Comparison of ENCODE assay signal across 12 cellular contexts in genomic region chr9:134358026-134358967, GRCh38. TPM values are rescaled to one million over a fixed set of nuclear protein-coding genes. Genes with fewer than 3 reads are reported as not detected.
DNase-seq lines count a peak whose midpoint lies in the region; ATAC-seq and TF ChIP-seq lines count a peak whose summit lies in the region.
"Had no signal": no experiment of that assay in that cellular context is flagged by ENCODE, and none has a peak within 500 bp of the region (broad histone marks: within the 10 kb centered on the region; RNA-seq: fewer than 3 reads in every experiment).

No MANE protein-coding gene starts in this region.

- TF ChIP-seq CTCF in 22Rv1 (IDR thresholded peaks at IDR 0.05) (no peak), IMR-90 (conservative IDR thresholded peaks at IDR 0.05; ENCODE audit: low read depth, low read length) (no peak), brain (conservative IDR thresholded peaks at IDR 0.05) (no peak), lung (IDR thresholded peaks at IDR 0.05; ENCODE audit: control extremely low read depth, extremely low read depth) (no peak), tibial artery (IDR thresholded peaks at IDR 0.05) (no peak)

- H3K23ac ChIP-seq in IMR-90 (ENCODE audit: low read depth, low read length) = no peak overlapping the region

- H3K36me3 Mint-ChIP-seq in brain = no peaks in the 10 kb centered on the region

- H4K91ac ChIP-seq in IMR-90 (ENCODE audit: insufficient read depth, low read depth, low read length) = no peak overlapping the region

- H4K5ac ChIP-seq in IMR-90 (ENCODE audit: low read depth, low read length) = no peak overlapping the region

- DNase-seq in IMR-90 (peak; percentile 21), lung (ENCODE audit: low spot score) (peak; percentile 59), islet precursor cell (no peak), tibial artery (no peak)
- DNase-seq: MM.1S; stimulated activated CD4-positive, alpha-beta T cell treated with anti-CD3 and anti-CD28 coated beads, Interleukin-4, amount 100 ng/mL, for 1 hour had no signal

- no peak overlapping the region for H4K8ac ChIP-seq in IMR-90 (ENCODE audit: low read depth in 2 of 2, low read length in 2 of 2)

- no peak overlapping the region for H2BK5ac ChIP-seq in IMR-90 (ENCODE audit: low read depth, low read length, poor library complexity, severe bottlenecking)

- peaks cover 8% of the 10 kb centered on the region; the same call in 1 of the 2 replicates for H3K4me1 ChIP-seq in IMR-90 (ENCODE audit: control insufficient read depth, insufficient read depth, low read length)
- peaks cover 20 to 66% of the 10 kb centered on the region in 2 donors for H3K4me1 ChIP-seq in lung (ENCODE audit: control insufficient read depth in 2 of 2, insufficient read depth in 2 of 2, low read length in 2 of 2)
- H3K4me1 ChIP-seq in tibial artery = peaks cover 0 to 100% (median 58%) of the 10 kb centered on the region in 4 donors
- H3K4me1 ChIP-seq: SJSA1 had no signal

- H2BK120ac ChIP-seq in IMR-90 (ENCODE audit: low read depth, low read length) = no peak overlapping the region

- in situ Hi-C loops in IMR-90 (cut with MboI; ENCODE audit: low sequenced_read_pairs) = no loop called here

- ATAC-seq in IMR-90 (ENCODE audit: low read depth) (peak; percentile 57), lung (ENCODE audit: insufficient read depth, low FRiP score) (no peak), GM21447 (IDR thresholded peaks at IDR 0.05; ENCODE audit: unreplicated experiment) (no peak), GM21360 (IDR thresholded peaks at IDR 0.05; ENCODE audit: unreplicated experiment) (no peak)

- H2AFZ ChIP-seq in IMR-90 (replicated peaks; ENCODE audit: low read length, poor library complexity) = peak overlapping the region; percentile 32

- 96% methylated on average over 14 of the region's 25 CpGs; no CpG with 5 or more reads in 1 of the 2 experiments for WGBS in IMR-90 (ENCODE audit: extremely low coverage in 2 of 2, insufficient read length in 1 of 2), 2 experiments
- WGBS in lung, 2 donors = 69% methylated on average over 25 of the region's 25 CpGs

- dilution Hi-C loops in IMR-90 (cut with HindIII; ENCODE audit: low sequenced_read_pairs, unreplicated experiment) = no loop called here

- H3K4me3 Mint-ChIP-seq in brain = no peak overlapping the region

- H3K27ac ChIP-seq in 22Rv1 (peak overlapping the region; percentile 46), IMR-90 (ENCODE audit: insufficient read depth, low read length) (no peak overlapping the region), lung (ENCODE audit: low read depth in 1 of 2, low read length in 1 of 2) (peak overlapping the region in 1 of 2 donors; percentile 12), tibial artery (peak overlapping the region in 1 of 2 donors; percentile 33)
- H3K27ac ChIP-seq: SJSA1 had no signal

- CTCF ChIA-PET in IMR-90 (lab: Yijun Ruan, JAX) = no interaction called here

- H3K27me3 ChIP-seq in IMR-90 (ENCODE audit: control insufficient read depth, insufficient read depth, low read length) = no peaks in the 10 kb centered on the region
- H3K27me3 ChIP-seq in lung (ENCODE audit: control insufficient read depth, insufficient read depth) = no peaks in the 10 kb centered on the region
- no peaks in the 10 kb centered on the region for H3K27me3 ChIP-seq in tibial artery
- H3K27me3 ChIP-seq: SJSA1, uterus had no signal

- POLR2A ChIA-PET in IMR-90 (lab: Charles Lee; ENCODE audit: unreplicated experiment) = no interaction called here

- peaks cover 45% of the 10 kb centered on the region for H3K4me1 Mint-ChIP-seq in brain

- H3K9me3 ChIP-seq in IMR-90 (ENCODE audit: control insufficient read depth, insufficient read depth, low read length) (no peaks in the 10 kb centered on the region), lung (ENCODE audit: control insufficient read depth in 2 of 2, insufficient read depth in 1 of 2, low read length in 1 of 2) (no peaks in the 10 kb centered on the region), tibial artery (no peaks in the 10 kb centered on the region)
- H3K9me3 ChIP-seq: SJSA1, uterus had no signal

- no peak overlapping the region for H3K14ac ChIP-seq in IMR-90 (replicated peaks; ENCODE audit: low read depth, low read length)

- H3K36me3 ChIP-seq in IMR-90 (ENCODE audit: control insufficient read depth, insufficient read depth, low read length) (no peaks in the 10 kb centered on the region), lung (ENCODE audit: control insufficient read depth in 2 of 2, insufficient read depth in 2 of 2, low read length in 2 of 2) (peaks cover 0 to 2% of the 10 kb centered on the region in 2 donors), tibial artery (no peaks in the 10 kb centered on the region)
- H3K36me3 ChIP-seq: SJSA1, uterus had no signal

- peak overlapping the region in 4 of 5 experiments; percentile 57 to 88 (median 79) for H3K27ac Mint-ChIP-seq in brain

- no peak overlapping the region for H2AK9ac ChIP-seq in IMR-90 (replicated peaks; ENCODE audit: low read depth, low read length, poor library complexity)

- no peak overlapping the region for H2BK20ac ChIP-seq in IMR-90 (ENCODE audit: low read depth, low read length)

- no peak overlapping the region for H3K56ac ChIP-seq in IMR-90 (ENCODE audit: extremely low read depth, insufficient read depth, low read length)

- TF ChIP-seq POLR2A in IMR-90 (IDR thresholded peaks at IDR 0.05; ENCODE audit: low read depth, low read length) = no peak

- H3K9me3 Mint-ChIP-seq in brain = no peaks in the 10 kb centered on the region

- TF ChIP-seq RAD21 in IMR-90 (IDR thresholded peaks at IDR 0.05; ENCODE audit: low read length) = no peak

- H4K20me1 ChIP-seq in IMR-90 (ENCODE audit: insufficient read depth, low read length) = peaks cover 100% of the 10 kb centered on the region

- no TSS peak for BruUV-seq in IMR-90 (replicated peaks; lab: Mats Ljungman, UMichigan)

- H3K27me3 Mint-ChIP-seq in brain = no peaks in the 10 kb centered on the region

- intact Hi-C loops in IMR-90 (cut with micrococcal nuclease) (no loop called here), tibial artery (cut with DNase I; ENCODE audit: low total_unique reads) (no loop called here)

- no peak overlapping the region for H3K4ac ChIP-seq in IMR-90 (ENCODE audit: low read depth, low read length)

- no peak overlapping the region for H2AK5ac ChIP-seq in IMR-90 (ENCODE audit: low read depth, low read length)

- H3K18ac ChIP-seq in IMR-90 (ENCODE audit: low read depth, low read length) = no peak overlapping the region

- H3K9ac ChIP-seq in IMR-90 (ENCODE audit: low read depth, low read length) = no peak overlapping the region

- no peak overlapping the region for H2BK15ac ChIP-seq in IMR-90 (ENCODE audit: low read depth, low read length)

- H3K79me1 ChIP-seq in IMR-90 (ENCODE audit: low read depth in 1 of 2, low read length in 2 of 2) = peaks cover 15 to 92% of the 10 kb centered on the region in 2 experiments

- H3K4me3 ChIP-seq in IMR-90 (ENCODE audit: insufficient read depth, low read depth, low read length) (no peak overlapping the region), lung (no peak overlapping the region), tibial artery (no peak overlapping the region)
- H3K4me3 ChIP-seq: SJSA1, uterus had no signal

- H3K4me2 ChIP-seq in IMR-90 (ENCODE audit: low read depth, low read length) = no peak overlapping the region

- peaks cover 3% of the 10 kb centered on the region; the same call in 1 of the 2 replicates for H3K9me1 ChIP-seq in IMR-90 (ENCODE audit: insufficient read depth, low read length)

TF ChIP-seq in IMR-90, 13 proteins besides CTCF, POLR2A, EP300 and RAD21:
- TF ChIP-seq NFE2L2 (IDR thresholded peaks at IDR 0.05; ENCODE audit: low read depth, low read length) (no peak), SMC3 (IDR thresholded peaks at IDR 0.05; ENCODE audit: low read depth, low read length) (no peak), BHLHE40 (IDR thresholded peaks at IDR 0.05; ENCODE audit: low read depth, low read length) (no peak), CHD1 (IDR thresholded peaks at IDR 0.05; ENCODE audit: low read depth, low read length) (no peak), RCOR1 (IDR thresholded peaks at IDR 0.05; ENCODE audit: insufficient replicate concordance, low read length) (no peak), RFX5 (IDR thresholded peaks at IDR 0.05; ENCODE audit: low read depth, low read length) (no peak)
- TF ChIP-seq, protein P1, sequence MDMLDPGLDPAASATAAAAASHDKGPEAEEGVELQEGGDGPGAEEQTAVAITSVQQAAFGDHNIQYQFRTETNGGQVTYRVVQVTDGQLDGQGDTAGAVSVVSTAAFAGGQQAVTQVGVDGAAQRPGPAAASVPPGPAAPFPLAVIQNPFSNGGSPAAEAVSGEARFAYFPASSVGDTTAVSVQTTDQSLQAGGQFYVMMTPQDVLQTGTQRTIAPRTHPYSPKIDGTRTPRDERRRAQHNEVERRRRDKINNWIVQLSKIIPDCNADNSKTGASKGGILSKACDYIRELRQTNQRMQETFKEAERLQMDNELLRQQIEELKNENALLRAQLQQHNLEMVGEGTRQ (IDR thresholded peaks at IDR 0.05; ENCODE audit: low read depth, low read length) = no peak

RNA-seq across cellular contexts. Expression of gene RXRA, which starts 32.0 kb away (rescaled TPM):
- 7.5 and 8.1 TPM in 2 replicates for total RNA-seq in IMR-90 (2012; rRNA removed)
- 17.9 and 19.0 TPM in 2 replicates for polyA plus RNA-seq in IMR-90 (2012; rRNA removed)
- 7.8 and 17.6 TPM in 2 replicates for polyA plus RNA-seq in IMR-90 (2012; cell fraction: cytosol; rRNA removed)
- polyA plus RNA-seq in IMR-90 (2012; cell fraction: nucleus; rRNA removed; ENCODE audit: low replicate concordance) = 11.2 and 21.7 TPM in 2 replicates
- polyA plus RNA-seq in brain (ENCODE audit: insufficient read depth, low read depth, low replicate concordance) = 29.9 TPM
- total RNA-seq in lung = 10 to 100 TPM; 24.2 to 85.2 TPM
- polyA plus RNA-seq in lung = 10 to 100 TPM; 45.5 to 58.9 TPM

Comparison
In these comparisons a context has a peak if more than half of its experiments do, and no peak if none do; other contexts are left out.
1. DNase-seq: peak in IMR-90 (single experiment) and lung (single experiment); none in islet precursor cell (single experiment) and tibial artery (0 of 2).